In genomic region chr2:188598551-188598950, GRCh38 we compare ENCODE assay signal across 13 cellular contexts.
DNase-seq lines count a peak whose midpoint lies in the region; ATAC-seq and TF ChIP-seq lines count a peak whose summit lies in the region.
"Had no signal": no experiment of that assay in that cellular context is flagged by ENCODE, and none has a peak within 500 bp of the region (broad histone marks: within the 10 kb centered on the region; RNA-seq: fewer than 3 reads in every experiment).

No MANE protein-coding gene starts in this region.

- peak overlapping the region; percentile 87 for H3K27ac Mint-ChIP-seq in osteocyte (ENCODE audit: unreplicated experiment)
- H3K27ac Mint-ChIP-seq: activated B cell treated with CpG ODN at 0.5 μM for 24 hours; activated naive CD8-positive, alpha-beta T cell had no signal

- H3K4me3 Mint-ChIP-seq in osteocyte (ENCODE audit: unreplicated experiment), result no peak overlapping the region
- H3K4me3 Mint-ChIP-seq: activated B cell treated with CpG ODN at 0.5 μM for 24 hours; activated naive CD8-positive, alpha-beta T cell had no signal

- H3K4me1 ChIP-seq in ascending aorta (peaks cover 0 to 3% of the 10 kb centered on the region in 2 donors), right atrium auricular region (no peaks in the 10 kb centered on the region), spleen (no peaks in the 10 kb centered on the region)

- H3K36me3 ChIP-seq in ascending aorta (no peaks in the 10 kb centered on the region), right atrium auricular region (no peaks in the 10 kb centered on the region), spleen (no peaks in the 10 kb centered on the region)

- ATAC-seq in GM18502 (IDR thresholded peaks at IDR 0.05; ENCODE audit: poor library complexity, unreplicated experiment) (no peak), HG03175 (IDR thresholded peaks at IDR 0.05; ENCODE audit: unreplicated experiment) (no peak)

- H3K27me3 ChIP-seq in ascending aorta (no peaks in the 10 kb centered on the region), right atrium auricular region (no peaks in the 10 kb centered on the region), spleen (replicated peaks in 1 of 7) (no peaks in the 10 kb centered on the region)

- WGBS in spleen, 5 donors, result 68 to 95% (median 86%) methylated on average over 1 of the region's 1 CpG

- H3K4me3 ChIP-seq in ascending aorta (no peak overlapping the region), right atrium auricular region (no peak overlapping the region), spleen (no peak overlapping the region)

- peak overlapping the region; percentile 73 to 77 for H3K27ac ChIP-seq in ascending aorta
- H3K27ac ChIP-seq in right atrium auricular region, result peak overlapping the region; percentile 3 to 49
- H3K27ac ChIP-seq in spleen, result no peak overlapping the region

- no peak for TF ChIP-seq POLR2A in spleen (IDR thresholded peaks at IDR 0.05)

- TF ChIP-seq CTCF in ascending aorta (IDR thresholded peaks at IDR 0.05) (no peak), right atrium auricular region (IDR thresholded peaks at IDR 0.05) (no peak), osteocyte (IDR thresholded peaks at IDR 0.05) (no peak), spleen (IDR thresholded peaks at IDR 0.05 in 8 of 11, conservative IDR thresholded peaks at IDR 0.05 in 3 of 11) (no peak)

- H3K4me1 Mint-ChIP-seq in osteocyte (ENCODE audit: unreplicated experiment), result peaks cover 52% of the 10 kb centered on the region
- H3K4me1 Mint-ChIP-seq: activated B cell treated with CpG ODN at 0.5 μM for 24 hours had no signal

- peak; percentile 14 for DNase-seq in Ammon's horn (ENCODE audit: low spot score)
- DNase-seq in ascending aorta (ENCODE audit: low spot score in 2 of 2), result peak in 1 of 2 donors; percentile 59
- DNase-seq in right atrium auricular region (ENCODE audit: low spot score), result no peak
- no peak for DNase-seq in osteocyte (ENCODE audit: extremely low spot score, unreplicated experiment)
- DNase-seq in spleen, result no peak
- DNase-seq in activated CD4-positive, alpha-beta T cell treated with anti-CD3 and anti-CD28 coated beads, Interleukin-2, amount 50 U/mL, for 48 hours, result no peak
- DNase-seq: activated B cell treated with CpG ODN at 0.5 μM for 24 hours; activated CD8-positive, alpha-beta memory T cell treated with anti-CD3 and anti-CD28 coated beads, Interleukin-2, amount 50 U/mL, for 48 hours; erythroblast; NCI-H1417 had no signal

- H3K9me3 ChIP-seq in ascending aorta (no peaks in the 10 kb centered on the region), right atrium auricular region (no peaks in the 10 kb centered on the region), spleen (no peaks in the 10 kb centered on the region)

- peaks cover 10% of the 10 kb centered on the region for H3K36me3 Mint-ChIP-seq in osteocyte (ENCODE audit: unreplicated experiment)
- H3K36me3 Mint-ChIP-seq: activated naive CD8-positive, alpha-beta T cell had no signal

- intact Hi-C loops in ascending aorta (cut with DNase I), result no loop called here
- intact Hi-C loops in spleen (cut with DNase I; ENCODE audit: low total_unique reads), result no loop called here

- H3K9me3 Mint-ChIP-seq in osteocyte (ENCODE audit: unreplicated experiment), result peaks cover 4% of the 10 kb centered on the region
- H3K9me3 Mint-ChIP-seq: activated B cell treated with CpG ODN at 0.5 μM for 24 hours had no signal

- H3K27me3 Mint-ChIP-seq in osteocyte (ENCODE audit: unreplicated experiment), result no peaks in the 10 kb centered on the region
- H3K27me3 Mint-ChIP-seq: activated B cell treated with CpG ODN at 0.5 μM for 24 hours; activated naive CD8-positive, alpha-beta T cell had no signal

Comparison
In these comparisons a context has a peak if more than half of its experiments do, and no peak if none do; other contexts are left out.
1. H3K27ac ChIP-seq: peak in ascending aorta (2 of 2) and right atrium auricular region (2 of 2); none in spleen (0 of 8).